In genomic region chr4:110631582-110632505, GRCh38 we compare ENCODE assay signal across 1 cellular context.
TF ChIP-seq lines count a peak whose summit lies in the region.

No MANE protein-coding gene starts in this region.

TF ChIP-seq in HepG2, 621 proteins besides CTCF, POLR2A, EP300 and RAD21 (continued from another document and continues in another):
- TF ChIP-seq, protein P1, sequence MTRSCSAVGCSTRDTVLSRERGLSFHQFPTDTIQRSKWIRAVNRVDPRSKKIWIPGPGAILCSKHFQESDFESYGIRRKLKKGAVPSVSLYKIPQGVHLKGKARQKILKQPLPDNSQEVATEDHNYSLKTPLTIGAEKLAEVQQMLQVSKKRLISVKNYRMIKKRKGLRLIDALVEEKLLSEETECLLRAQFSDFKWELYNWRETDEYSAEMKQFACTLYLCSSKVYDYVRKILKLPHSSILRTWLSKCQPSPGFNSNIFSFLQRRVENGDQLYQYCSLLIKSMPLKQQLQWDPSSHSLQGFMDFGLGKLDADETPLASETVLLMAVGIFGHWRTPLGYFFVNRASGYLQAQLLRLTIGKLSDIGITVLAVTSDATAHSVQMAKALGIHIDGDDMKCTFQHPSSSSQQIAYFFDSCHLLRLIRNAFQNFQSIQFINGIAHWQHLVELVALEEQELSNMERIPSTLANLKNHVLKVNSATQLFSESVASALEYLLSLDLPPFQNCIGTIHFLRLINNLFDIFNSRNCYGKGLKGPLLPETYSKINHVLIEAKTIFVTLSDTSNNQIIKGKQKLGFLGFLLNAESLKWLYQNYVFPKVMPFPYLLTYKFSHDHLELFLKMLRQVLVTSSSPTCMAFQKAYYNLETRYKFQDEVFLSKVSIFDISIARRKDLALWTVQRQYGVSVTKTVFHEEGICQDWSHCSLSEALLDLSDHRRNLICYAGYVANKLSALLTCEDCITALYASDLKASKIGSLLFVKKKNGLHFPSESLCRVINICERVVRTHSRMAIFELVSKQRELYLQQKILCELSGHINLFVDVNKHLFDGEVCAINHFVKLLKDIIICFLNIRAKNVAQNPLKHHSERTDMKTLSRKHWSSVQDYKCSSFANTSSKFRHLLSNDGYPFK (CRISPR knock-in tag; IDR thresholded peaks at IDR 0.05; ENCODE audit: borderline replicate concordance): no peak
- no peak for TF ChIP-seq TGIF2 (CRISPR knock-in tag; IDR thresholded peaks at IDR 0.05)
- TF ChIP-seq HDAC1 (CRISPR knock-in tag; IDR thresholded peaks at IDR 0.05): no peak
- no peak for TF ChIP-seq ZNF574 (CRISPR knock-in tag; IDR thresholded peaks at IDR 0.05)
- TF ChIP-seq SYNCRIP (IDR thresholded peaks at IDR 0.05; ENCODE audit: insufficient read depth, low read depth, low read length): no peak
- no peak for TF ChIP-seq HIVEP1 (CRISPR knock-in tag; IDR thresholded peaks at IDR 0.05)
- TF ChIP-seq ZNF615 (CRISPR knock-in tag; IDR thresholded peaks at IDR 0.05; ENCODE audit: borderline replicate concordance): no peak
- no peak for TF ChIP-seq ZNF850 (CRISPR knock-in tag; conservative IDR thresholded peaks at IDR 0.05)
- TF ChIP-seq ZNF747 (CRISPR knock-in tag; IDR thresholded peaks at IDR 0.05; ENCODE audit: borderline replicate concordance): no peak
- TF ChIP-seq, protein P2, sequence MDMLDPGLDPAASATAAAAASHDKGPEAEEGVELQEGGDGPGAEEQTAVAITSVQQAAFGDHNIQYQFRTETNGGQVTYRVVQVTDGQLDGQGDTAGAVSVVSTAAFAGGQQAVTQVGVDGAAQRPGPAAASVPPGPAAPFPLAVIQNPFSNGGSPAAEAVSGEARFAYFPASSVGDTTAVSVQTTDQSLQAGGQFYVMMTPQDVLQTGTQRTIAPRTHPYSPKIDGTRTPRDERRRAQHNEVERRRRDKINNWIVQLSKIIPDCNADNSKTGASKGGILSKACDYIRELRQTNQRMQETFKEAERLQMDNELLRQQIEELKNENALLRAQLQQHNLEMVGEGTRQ (IDR thresholded peaks at IDR 0.05; ENCODE audit: low read depth, low read length): no peak
- TF ChIP-seq, protein P2 (CRISPR knock-in tag; IDR thresholded peaks at IDR 0.05; ENCODE audit: borderline replicate concordance): no peak
- TF ChIP-seq NR2F2 (IDR thresholded peaks at IDR 0.05; ENCODE audit: borderline replicate concordance, low read depth): no peak
- TF ChIP-seq ZFY (CRISPR knock-in tag; IDR thresholded peaks at IDR 0.05): 0 out of 2 replicates have a peak, but pooled peaks have one; percentile 16
- no peak for TF ChIP-seq YEATS2 (CRISPR knock-in tag; IDR thresholded peaks at IDR 0.05; ENCODE audit: borderline replicate concordance)
- no peak for TF ChIP-seq GATA4 (IDR thresholded peaks at IDR 0.05; ENCODE audit: borderline replicate concordance, low read depth)
- TF ChIP-seq, protein P3, sequence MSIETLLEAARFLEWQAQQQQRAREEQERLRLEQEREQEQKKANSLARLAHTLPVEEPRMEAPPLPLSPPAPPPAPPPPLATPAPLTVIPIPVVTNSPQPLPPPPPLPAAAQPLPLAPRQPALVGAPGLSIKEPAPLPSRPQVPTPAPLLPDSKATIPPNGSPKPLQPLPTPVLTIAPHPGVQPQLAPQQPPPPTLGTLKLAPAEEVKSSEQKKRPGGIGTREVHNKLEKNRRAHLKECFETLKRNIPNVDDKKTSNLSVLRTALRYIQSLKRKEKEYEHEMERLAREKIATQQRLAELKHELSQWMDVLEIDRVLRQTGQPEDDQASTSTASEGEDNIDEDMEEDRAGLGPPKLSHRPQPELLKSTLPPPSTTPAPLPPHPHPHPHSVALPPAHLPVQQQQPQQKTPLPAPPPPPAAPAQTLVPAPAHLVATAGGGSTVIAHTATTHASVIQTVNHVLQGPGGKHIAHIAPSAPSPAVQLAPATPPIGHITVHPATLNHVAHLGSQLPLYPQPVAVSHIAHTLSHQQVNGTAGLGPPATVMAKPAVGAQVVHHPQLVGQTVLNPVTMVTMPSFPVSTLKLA (IDR thresholded peaks at IDR 0.05): no peak
- TF ChIP-seq ZNF343 (CRISPR knock-in tag; IDR thresholded peaks at IDR 0.05): no peak
- TF ChIP-seq, protein P4, sequence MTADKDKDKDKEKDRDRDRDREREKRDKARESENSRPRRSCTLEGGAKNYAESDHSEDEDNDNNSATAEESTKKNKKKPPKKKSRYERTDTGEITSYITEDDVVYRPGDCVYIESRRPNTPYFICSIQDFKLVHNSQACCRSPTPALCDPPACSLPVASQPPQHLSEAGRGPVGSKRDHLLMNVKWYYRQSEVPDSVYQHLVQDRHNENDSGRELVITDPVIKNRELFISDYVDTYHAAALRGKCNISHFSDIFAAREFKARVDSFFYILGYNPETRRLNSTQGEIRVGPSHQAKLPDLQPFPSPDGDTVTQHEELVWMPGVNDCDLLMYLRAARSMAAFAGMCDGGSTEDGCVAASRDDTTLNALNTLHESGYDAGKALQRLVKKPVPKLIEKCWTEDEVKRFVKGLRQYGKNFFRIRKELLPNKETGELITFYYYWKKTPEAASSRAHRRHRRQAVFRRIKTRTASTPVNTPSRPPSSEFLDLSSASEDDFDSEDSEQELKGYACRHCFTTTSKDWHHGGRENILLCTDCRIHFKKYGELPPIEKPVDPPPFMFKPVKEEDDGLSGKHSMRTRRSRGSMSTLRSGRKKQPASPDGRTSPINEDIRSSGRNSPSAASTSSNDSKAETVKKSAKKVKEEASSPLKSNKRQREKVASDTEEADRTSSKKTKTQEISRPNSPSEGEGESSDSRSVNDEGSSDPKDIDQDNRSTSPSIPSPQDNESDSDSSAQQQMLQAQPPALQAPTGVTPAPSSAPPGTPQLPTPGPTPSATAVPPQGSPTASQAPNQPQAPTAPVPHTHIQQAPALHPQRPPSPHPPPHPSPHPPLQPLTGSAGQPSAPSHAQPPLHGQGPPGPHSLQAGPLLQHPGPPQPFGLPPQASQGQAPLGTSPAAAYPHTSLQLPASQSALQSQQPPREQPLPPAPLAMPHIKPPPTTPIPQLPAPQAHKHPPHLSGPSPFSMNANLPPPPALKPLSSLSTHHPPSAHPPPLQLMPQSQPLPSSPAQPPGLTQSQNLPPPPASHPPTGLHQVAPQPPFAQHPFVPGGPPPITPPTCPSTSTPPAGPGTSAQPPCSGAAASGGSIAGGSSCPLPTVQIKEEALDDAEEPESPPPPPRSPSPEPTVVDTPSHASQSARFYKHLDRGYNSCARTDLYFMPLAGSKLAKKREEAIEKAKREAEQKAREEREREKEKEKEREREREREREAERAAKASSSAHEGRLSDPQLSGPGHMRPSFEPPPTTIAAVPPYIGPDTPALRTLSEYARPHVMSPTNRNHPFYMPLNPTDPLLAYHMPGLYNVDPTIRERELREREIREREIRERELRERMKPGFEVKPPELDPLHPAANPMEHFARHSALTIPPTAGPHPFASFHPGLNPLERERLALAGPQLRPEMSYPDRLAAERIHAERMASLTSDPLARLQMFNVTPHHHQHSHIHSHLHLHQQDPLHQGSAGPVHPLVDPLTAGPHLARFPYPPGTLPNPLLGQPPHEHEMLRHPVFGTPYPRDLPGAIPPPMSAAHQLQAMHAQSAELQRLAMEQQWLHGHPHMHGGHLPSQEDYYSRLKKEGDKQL (CRISPR knock-in tag; IDR thresholded peaks at IDR 0.05; ENCODE audit: low read depth): no peak
- TF ChIP-seq ZNF746 (CRISPR knock-in tag; IDR thresholded peaks at IDR 0.05): no peak
- TF ChIP-seq, protein P5, sequence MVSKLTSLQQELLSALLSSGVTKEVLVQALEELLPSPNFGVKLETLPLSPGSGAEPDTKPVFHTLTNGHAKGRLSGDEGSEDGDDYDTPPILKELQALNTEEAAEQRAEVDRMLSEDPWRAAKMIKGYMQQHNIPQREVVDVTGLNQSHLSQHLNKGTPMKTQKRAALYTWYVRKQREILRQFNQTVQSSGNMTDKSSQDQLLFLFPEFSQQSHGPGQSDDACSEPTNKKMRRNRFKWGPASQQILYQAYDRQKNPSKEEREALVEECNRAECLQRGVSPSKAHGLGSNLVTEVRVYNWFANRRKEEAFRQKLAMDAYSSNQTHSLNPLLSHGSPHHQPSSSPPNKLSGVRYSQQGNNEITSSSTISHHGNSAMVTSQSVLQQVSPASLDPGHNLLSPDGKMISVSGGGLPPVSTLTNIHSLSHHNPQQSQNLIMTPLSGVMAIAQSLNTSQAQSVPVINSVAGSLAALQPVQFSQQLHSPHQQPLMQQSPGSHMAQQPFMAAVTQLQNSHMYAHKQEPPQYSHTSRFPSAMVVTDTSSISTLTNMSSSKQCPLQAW (CRISPR knock-in tag; IDR thresholded peaks at IDR 0.05): no peak
- TF ChIP-seq, protein P6, sequence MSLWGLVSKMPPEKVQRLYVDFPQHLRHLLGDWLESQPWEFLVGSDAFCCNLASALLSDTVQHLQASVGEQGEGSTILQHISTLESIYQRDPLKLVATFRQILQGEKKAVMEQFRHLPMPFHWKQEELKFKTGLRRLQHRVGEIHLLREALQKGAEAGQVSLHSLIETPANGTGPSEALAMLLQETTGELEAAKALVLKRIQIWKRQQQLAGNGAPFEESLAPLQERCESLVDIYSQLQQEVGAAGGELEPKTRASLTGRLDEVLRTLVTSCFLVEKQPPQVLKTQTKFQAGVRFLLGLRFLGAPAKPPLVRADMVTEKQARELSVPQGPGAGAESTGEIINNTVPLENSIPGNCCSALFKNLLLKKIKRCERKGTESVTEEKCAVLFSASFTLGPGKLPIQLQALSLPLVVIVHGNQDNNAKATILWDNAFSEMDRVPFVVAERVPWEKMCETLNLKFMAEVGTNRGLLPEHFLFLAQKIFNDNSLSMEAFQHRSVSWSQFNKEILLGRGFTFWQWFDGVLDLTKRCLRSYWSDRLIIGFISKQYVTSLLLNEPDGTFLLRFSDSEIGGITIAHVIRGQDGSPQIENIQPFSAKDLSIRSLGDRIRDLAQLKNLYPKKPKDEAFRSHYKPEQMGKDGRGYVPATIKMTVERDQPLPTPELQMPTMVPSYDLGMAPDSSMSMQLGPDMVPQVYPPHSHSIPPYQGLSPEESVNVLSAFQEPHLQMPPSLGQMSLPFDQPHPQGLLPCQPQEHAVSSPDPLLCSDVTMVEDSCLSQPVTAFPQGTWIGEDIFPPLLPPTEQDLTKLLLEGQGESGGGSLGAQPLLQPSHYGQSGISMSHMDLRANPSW (CRISPR knock-in tag; IDR thresholded peaks at IDR 0.05; ENCODE audit: borderline replicate concordance): no peak
- TF ChIP-seq GLMP (CRISPR knock-in tag; IDR thresholded peaks at IDR 0.05; ENCODE audit: borderline replicate concordance): no peak
- no peak for TF ChIP-seq ZNF292 (CRISPR knock-in tag; IDR thresholded peaks at IDR 0.05; ENCODE audit: borderline replicate concordance, low read depth)
- TF ChIP-seq ZFP36L2 (CRISPR knock-in tag; IDR thresholded peaks at IDR 0.05): no peak
- TF ChIP-seq ZNF30 (CRISPR knock-in tag; IDR thresholded peaks at IDR 0.05): no peak
- no peak for TF ChIP-seq ZNF260 (CRISPR knock-in tag; IDR thresholded peaks at IDR 0.05; ENCODE audit: borderline replicate concordance, low read depth)
- no peak for TF ChIP-seq ZFP36L1 (CRISPR knock-in tag; IDR thresholded peaks at IDR 0.05)
- TF ChIP-seq MAZ (IDR thresholded peaks at IDR 0.05; ENCODE audit: borderline replicate concordance, low read depth, low read length): no peak
- no peak for TF ChIP-seq MAZ (CRISPR knock-in tag; IDR thresholded peaks at IDR 0.05; ENCODE audit: low read depth)
- TF ChIP-seq SKI (IDR thresholded peaks at IDR 0.05; ENCODE audit: partially characterized antibody): no peak
- TF ChIP-seq FOXK2 (IDR thresholded peaks at IDR 0.05): no peak
- TF ChIP-seq ARNT2 (CRISPR knock-in tag; IDR thresholded peaks at IDR 0.05; ENCODE audit: low read depth): peak; percentile 48; the same call in 1 of the 2 replicates
- TF ChIP-seq, protein P7, sequence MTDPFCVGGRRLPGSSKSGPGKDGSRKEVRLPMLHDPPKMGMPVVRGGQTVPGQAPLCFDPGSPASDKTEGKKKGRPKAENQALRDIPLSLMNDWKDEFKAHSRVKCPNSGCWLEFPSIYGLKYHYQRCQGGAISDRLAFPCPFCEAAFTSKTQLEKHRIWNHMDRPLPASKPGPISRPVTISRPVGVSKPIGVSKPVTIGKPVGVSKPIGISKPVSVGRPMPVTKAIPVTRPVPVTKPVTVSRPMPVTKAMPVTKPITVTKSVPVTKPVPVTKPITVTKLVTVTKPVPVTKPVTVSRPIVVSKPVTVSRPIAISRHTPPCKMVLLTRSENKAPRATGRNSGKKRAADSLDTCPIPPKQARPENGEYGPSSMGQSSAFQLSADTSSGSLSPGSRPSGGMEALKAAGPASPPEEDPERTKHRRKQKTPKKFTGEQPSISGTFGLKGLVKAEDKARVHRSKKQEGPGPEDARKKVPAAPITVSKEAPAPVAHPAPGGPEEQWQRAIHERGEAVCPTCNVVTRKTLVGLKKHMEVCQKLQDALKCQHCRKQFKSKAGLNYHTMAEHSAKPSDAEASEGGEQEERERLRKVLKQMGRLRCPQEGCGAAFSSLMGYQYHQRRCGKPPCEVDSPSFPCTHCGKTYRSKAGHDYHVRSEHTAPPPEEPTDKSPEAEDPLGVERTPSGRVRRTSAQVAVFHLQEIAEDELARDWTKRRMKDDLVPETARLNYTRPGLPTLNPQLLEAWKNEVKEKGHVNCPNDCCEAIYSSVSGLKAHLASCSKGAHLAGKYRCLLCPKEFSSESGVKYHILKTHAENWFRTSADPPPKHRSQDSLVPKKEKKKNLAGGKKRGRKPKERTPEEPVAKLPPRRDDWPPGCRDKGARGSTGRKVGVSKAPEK (CRISPR knock-in tag; IDR thresholded peaks at IDR 0.05; ENCODE audit: borderline replicate concordance): no peak
- TF ChIP-seq ZNF841 (CRISPR knock-in tag; IDR thresholded peaks at IDR 0.05; ENCODE audit: borderline replicate concordance): no peak
- no peak for TF ChIP-seq TRIM24 (CRISPR knock-in tag; IDR thresholded peaks at IDR 0.05)
